In the genomic region with DNA sequence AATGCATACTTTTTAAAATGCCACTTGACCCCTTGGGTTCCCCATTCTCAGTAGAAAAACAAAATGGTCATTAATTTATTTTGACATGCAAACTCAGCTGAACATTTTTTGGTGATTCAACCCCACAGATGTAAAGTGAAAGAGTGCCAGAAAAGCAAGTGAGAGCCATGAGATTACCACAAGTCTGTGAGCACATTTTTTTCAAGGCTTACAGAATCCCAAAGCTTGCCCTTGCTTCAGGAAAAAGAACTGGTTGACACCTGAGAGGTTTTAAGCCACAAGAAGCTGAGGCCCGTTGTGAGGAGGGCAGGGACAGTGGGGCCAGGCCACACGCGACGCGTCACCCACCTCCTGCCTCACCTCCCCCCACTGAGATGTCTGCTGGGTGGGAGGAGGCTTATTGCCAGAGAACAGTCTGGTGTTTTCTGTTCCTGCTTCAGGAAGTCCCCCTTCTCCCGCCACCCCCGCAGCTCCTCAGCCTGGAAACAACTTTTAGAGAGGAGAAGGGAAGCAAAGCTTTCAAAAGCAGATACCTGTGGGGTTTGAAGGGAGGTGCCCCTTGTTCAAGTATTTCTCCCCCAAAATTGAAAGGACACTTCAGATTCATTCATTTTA, we compare ENCODE assay signal across 10 cellular contexts.
DNase-seq lines count a peak whose midpoint lies in the region; ATAC-seq, FAIRE-seq and TF ChIP-seq lines count a peak whose summit lies in the region.
"Had no signal": no experiment of that assay in that cellular context is flagged by ENCODE, and none has a peak within 500 bp of the region (broad histone marks: within the 10 kb centered on the region; RNA-seq: fewer than 3 reads in every experiment).

No MANE protein-coding gene starts in this region.

- intact Hi-C loops in PC-9 (cut with micrococcal nuclease; ENCODE audit: unreplicated experiment) (no loop called here), pancreas (cut with DNase I) (no loop called here)

- CTCF ChIA-PET in PC-9 (lab: Charles Lee) (interaction anchor here (0.5 to 0.8 kb wide), 5 partner anchors 70 to 577 kb away, joined by 3 to 11 read pairs (median 4); no protein-coding TSS in a partner anchor), T-cell (lab: Charles Lee) (interaction anchor here in 1 of 2 donors (0.7 kb wide), 1 partner anchor 1273 kb away, joined by 3 read pairs; no protein-coding TSS in a partner anchor)

- peak overlapping the region; percentile 96 for H3K27ac ChIP-seq in PC-9
- peak overlapping the region; percentile 44 to 63 for H3K27ac ChIP-seq in esophagus (ENCODE audit: low read depth in 2 of 2, low read length in 1 of 2)
- H3K27ac ChIP-seq in pancreas = peak overlapping the region in 3 of 4 donors; percentile 28 to 72 (median 64)
- H3K27ac ChIP-seq: 22Rv1 had no signal

- no peaks in the 10 kb centered on the region for H3K4me1 Mint-ChIP-seq in T-cell
- H3K4me1 Mint-ChIP-seq: central memory CD8-positive, alpha-beta T cell had no signal

- peaks cover 0 to 7% (median 0%) of the 10 kb centered on the region in 3 donors for H3K9me3 Mint-ChIP-seq in T-cell
- H3K9me3 Mint-ChIP-seq: central memory CD8-positive, alpha-beta T cell had no signal

- H3K4me3 ChIP-seq in PC-9 = peak overlapping the region; percentile 43; the same call in 1 of the 2 replicates
- H3K4me3 ChIP-seq in esophagus (ENCODE audit: low read depth in 1 of 2, low read length in 2 of 2) = no peak overlapping the region
- H3K4me3 ChIP-seq in pancreas = no peak overlapping the region

- no peaks in the 10 kb centered on the region for H4K20me1 ChIP-seq in PC-9 (ENCODE audit: insufficient read depth)

- no peaks in the 10 kb centered on the region for H3K27me3 ChIP-seq in PC-9 (ENCODE audit: insufficient read depth, low read depth)
- no peaks in the 10 kb centered on the region for H3K27me3 ChIP-seq in esophagus (ENCODE audit: control insufficient read depth in 1 of 2, insufficient read depth in 2 of 2, low read length in 2 of 2)
- no peaks in the 10 kb centered on the region for H3K27me3 ChIP-seq in pancreas

- DNase-seq in NK-92 treated with Interleukin-12 subunit alpha and Interleukin-12 subunit beta, amount 100 ng/mL, for 24 hours (lab: John Stamatoyannopoulos, UW) = peak; percentile 78
- no peak for DNase-seq in NK-92 (lab: John Stamatoyannopoulos, UW; ENCODE audit: unreplicated experiment)
- DNase-seq in PC-9 = peak; percentile 71 to 91
- peak in 2 of 6 donors; percentile 3 to 31 for DNase-seq in pancreas
- no peak for DNase-seq in iPS-NIHi11 (ENCODE audit: low spot score)
- DNase-seq in T-cell = no peak

- H2AFZ ChIP-seq in PC-9 = peak overlapping the region; percentile 40

- TSS peak; percentile 79 for BruUV-seq in PC-9 (replicated peaks; lab: Mats Ljungman, UMichigan)

- no peak overlapping the region for H3K27ac Mint-ChIP-seq in T-cell

- POLR2A ChIA-PET in PC-9 (lab: Charles Lee; ENCODE audit: unreplicated experiment) (interaction anchor here (0.6 to 1.2 kb wide), 6 partner anchors 24 to 990 kb away, joined by 3 to 16 read pairs (median 4); a partner anchor contains a TSS), T-cell (lab: Charles Lee) (no interaction called here)

- WGBS in esophagus, 2 donors = 49 to 54% methylated on average over 7 of the region's 7 CpGs
- 58 to 65% methylated on average over 7 of the region's 7 CpGs for WGBS in pancreas, 2 donors

- H3K4me1 ChIP-seq in PC-9 (replicated peaks; ENCODE audit: insufficient read depth) (peaks cover 59% of the 10 kb centered on the region), esophagus (ENCODE audit: control insufficient read depth in 2 of 2, insufficient read depth in 2 of 2, low read length in 1 of 2) (no peaks in the 10 kb centered on the region), pancreas (peaks cover 0 to 3% (median 0%) of the 10 kb centered on the region in 3 donors)

- H3F3A ChIP-seq in PC-9 (ENCODE audit: insufficient read depth, low read depth) = peaks cover 41% of the 10 kb centered on the region

- FAIRE-seq in pancreas (lab: Jason Lieb, UNC) = no peak

- no peaks in the 10 kb centered on the region for H3K9me3 ChIP-seq in PC-9 (ENCODE audit: insufficient read depth, low read depth)
- H3K9me3 ChIP-seq in esophagus (ENCODE audit: control insufficient read depth in 2 of 2, insufficient read depth in 1 of 2, low read depth in 1 of 2, low read length in 1 of 2) = no peaks in the 10 kb centered on the region
- no peaks in the 10 kb centered on the region for H3K9me3 ChIP-seq in pancreas

- ATAC-seq in HG02642 (IDR thresholded peaks at IDR 0.05; ENCODE audit: poor library complexity, unreplicated experiment) = peak; percentile 77
- peak in 3 of 4 donors; percentile 19 to 76 (median 69) for ATAC-seq in pancreas
- no peak for ATAC-seq in T-cell (replicated peaks in 1 of 4)

- no peak for TF ChIP-seq CTCF in PC-9 (conservative IDR thresholded peaks at IDR 0.05)
- no peak for TF ChIP-seq CTCF in pancreas (IDR thresholded peaks at IDR 0.05)

- H3K4me3 Mint-ChIP-seq in T-cell = no peak overlapping the region
- H3K4me3 Mint-ChIP-seq: central memory CD8-positive, alpha-beta T cell had no signal

- no peaks in the 10 kb centered on the region for H3K36me3 Mint-ChIP-seq in T-cell

- no peaks in the 10 kb centered on the region for H3K79me2 ChIP-seq in PC-9 (ENCODE audit: low read depth)

- H3K4me2 ChIP-seq in PC-9 = peak overlapping the region; percentile 75

- H3K36me3 ChIP-seq in PC-9 (ENCODE audit: low read depth) (0 out of 2 replicates have a peak, but pooled peaks cover 4% of the 10 kb centered on the region), esophagus (ENCODE audit: control insufficient read depth in 2 of 2, insufficient read depth in 2 of 2, low read length in 1 of 2) (no peaks in the 10 kb centered on the region), pancreas (no peaks in the 10 kb centered on the region)

- no peaks in the 10 kb centered on the region for H3K9me2 ChIP-seq in PC-9 (ENCODE audit: insufficient read depth)

- peaks cover 11 to 18% of the 10 kb centered on the region in 2 donors for H3K27me3 Mint-ChIP-seq in T-cell

Comparison
In these comparisons a context has a peak if more than half of its experiments do, and no peak if none do; other contexts are left out.
1. DNase-seq: peak in NK-92 treated with Interleukin-12 subunit alpha and Interleukin-12 subunit beta, amount 100 ng/mL, for 24 hours (single experiment) and PC-9 (2 of 2); none in NK-92 (single experiment), iPS-NIHi11 (single experiment) and T-cell (0 of 34).
2. ATAC-seq: peak in HG02642 (single experiment) and pancreas (3 of 4); none in T-cell (0 of 4).
3. Peak in every context shown above with its lines, with median percentiles within 50 percentile points of each other: H3K27ac ChIP-seq.